ENCODE assay signal across 14 cellular contexts in genomic region chr3:117263735-117264134, GRCh38.
DNase-seq lines count a peak whose midpoint lies in the region; ATAC-seq and TF ChIP-seq lines count a peak whose summit lies in the region.
"Had no signal": no experiment of that assay in that cellular context is flagged by ENCODE, and none has a peak within 500 bp of the region (broad histone marks: within the 10 kb centered on the region; RNA-seq: fewer than 3 reads in every experiment).

No MANE protein-coding gene starts in this region.

- peaks cover 2% of the 10 kb centered on the region for H3K27me3 Mint-ChIP-seq in glutamatergic neuron (ENCODE audit: unreplicated experiment)

- TF ChIP-seq POLR2A in gastrocnemius medialis (IDR thresholded peaks at IDR 0.05): no peak

- H3K36me3 ChIP-seq in BLaER1 treated with 17β-estradiol and CSF1 and Interleukin-3, amounts not matched to agents 10 nM and 100 nM: no peaks in the 10 kb centered on the region
- H3K36me3 ChIP-seq in gastrocnemius medialis: no peaks in the 10 kb centered on the region
- no peaks in the 10 kb centered on the region for H3K36me3 ChIP-seq in H7 (replicated peaks; ENCODE audit: control insufficient read depth, insufficient read depth, low read length)
- no peaks in the 10 kb centered on the region for H3K36me3 ChIP-seq in tibial artery

- in situ Hi-C loops in ACHN (cut with HindIII; ENCODE audit: low pct_ligation_motif_present, low pct_unique_long_range_greater_than_20kb, low sequenced_read_pairs): no loop called here
- in situ Hi-C loops in gastrocnemius medialis (cut with MboI; ENCODE audit: low sequenced_read_pairs in 4 of 4): no loop called here

- H3K4me1 Mint-ChIP-seq in glutamatergic neuron (ENCODE audit: low read depth, unreplicated experiment): peaks cover 27% of the 10 kb centered on the region

- H3K36me3 Mint-ChIP-seq in glutamatergic neuron (ENCODE audit: unreplicated experiment): no peaks in the 10 kb centered on the region

- TF ChIP-seq CTCF in VCaP (conservative IDR thresholded peaks at IDR 0.05): no peak
- TF ChIP-seq CTCF in glutamatergic neuron (IDR thresholded peaks at IDR 0.05; ENCODE audit: partially characterized antibody, unreplicated experiment): no peak
- no peak for TF ChIP-seq CTCF in gastrocnemius medialis (IDR thresholded peaks at IDR 0.05 in 4 of 5, conservative IDR thresholded peaks at IDR 0.05 in 1 of 5)
- TF ChIP-seq CTCF in tibial artery (IDR thresholded peaks at IDR 0.05): no peak

- peak; percentile 18 for DNase-seq in DMS53 treated with DMSO at 0.1 percent for 48 hours (lab: John Stamatoyannopoulos, UW; ENCODE audit: unreplicated experiment)
- no peak for DNase-seq in glutamatergic neuron
- DNase-seq in ACHN: no peak
- no peak for DNase-seq in gastrocnemius medialis
- DNase-seq in H7: no peak
- DNase-seq in tibial artery: no peak
- DNase-seq: Calu3, DMS153, GF-D8 had no signal

- H3K4me2 ChIP-seq in BLaER1 treated with 17β-estradiol and CSF1 and Interleukin-3, amounts not matched to agents 10 nM and 100 nM: peak overlapping the region in 3 of 11 experiments; percentile 31 to 55 (median 39); a peak in 3 of 22 replicates

- peak overlapping the region in 8 of 11 experiments; percentile 15 to 73 (median 64); a peak in 14 of 22 replicates for H3K27ac ChIP-seq in BLaER1 treated with 17β-estradiol and CSF1 and Interleukin-3, amounts not matched to agents 10 nM and 100 nM
- H3K27ac ChIP-seq in VCaP (peak overlapping the region; percentile 69), gastrocnemius medialis (no peak overlapping the region), tibial artery (no peak overlapping the region)
- H3K27ac ChIP-seq: HL-60 had no signal

- ATAC-seq in gastrocnemius medialis: no peak
- ATAC-seq: HCT116, K562 had no signal

- H3K9me3 Mint-ChIP-seq in glutamatergic neuron (ENCODE audit: unreplicated experiment): no peaks in the 10 kb centered on the region

- H4K20me1 ChIP-seq in BLaER1 treated with 17β-estradiol and CSF1 and Interleukin-3, amounts not matched to agents 10 nM and 100 nM: no peaks in the 10 kb centered on the region

- intact Hi-C loops in gastrocnemius medialis (cut with DNase I; ENCODE audit: low total_unique reads) (no loop called here), tibial artery (cut with DNase I; ENCODE audit: low total_unique reads) (no loop called here)

- no peak overlapping the region for H3K4me3 Mint-ChIP-seq in glutamatergic neuron (ENCODE audit: unreplicated experiment)

- H3K9ac ChIP-seq in BLaER1 treated with 17β-estradiol and CSF1 and Interleukin-3, amounts not matched to agents 10 nM and 100 nM: no peak overlapping the region

- no peak overlapping the region for H3K4me3 ChIP-seq in BLaER1 treated with 17β-estradiol and CSF1 and Interleukin-3, amounts not matched to agents 10 nM and 100 nM
- H3K4me3 ChIP-seq in gastrocnemius medialis: no peak overlapping the region
- no peak overlapping the region for H3K4me3 ChIP-seq in H7 (ENCODE audit: insufficient read depth, low read depth, low read length)
- no peak overlapping the region for H3K4me3 ChIP-seq in tibial artery
- H3K4me3 ChIP-seq: K562 had no signal

- peaks cover 9 to 30% (median 20%) of the 10 kb centered on the region in 10 experiments; a peak in 19 of 20 replicates for H3K4me1 ChIP-seq in BLaER1 treated with 17β-estradiol and CSF1 and Interleukin-3, amounts not matched to agents 10 nM and 100 nM
- H3K4me1 ChIP-seq in gastrocnemius medialis (no peaks in the 10 kb centered on the region), tibial artery (no peaks in the 10 kb centered on the region)

- H3K27me3 ChIP-seq in BLaER1 treated with 17β-estradiol and CSF1 and Interleukin-3, amounts not matched to agents 10 nM and 100 nM: no peaks in the 10 kb centered on the region
- H3K27me3 ChIP-seq in gastrocnemius medialis: no peaks in the 10 kb centered on the region
- H3K27me3 ChIP-seq in H7 (ENCODE audit: control insufficient read depth, insufficient read depth, low read length): no peaks in the 10 kb centered on the region
- H3K27me3 ChIP-seq in tibial artery: no peaks in the 10 kb centered on the region

- H3K27ac Mint-ChIP-seq in glutamatergic neuron (ENCODE audit: unreplicated experiment): peak overlapping the region; percentile 94

- H3K9me3 ChIP-seq in BLaER1 treated with 17β-estradiol and CSF1 and Interleukin-3, amounts not matched to agents 10 nM and 100 nM (replicated peaks in 1 of 11): no peaks in the 10 kb centered on the region
- no peaks in the 10 kb centered on the region for H3K9me3 ChIP-seq in gastrocnemius medialis
- H3K9me3 ChIP-seq in tibial artery: no peaks in the 10 kb centered on the region

Comparison
In these comparisons a context has a peak if more than half of its experiments do, and no peak if none do; other contexts are left out.
1. H3K27ac ChIP-seq: peak in BLaER1 treated with 17β-estradiol and CSF1 and Interleukin-3, amounts not matched to agents 10 nM and 100 nM (8 of 11) and VCaP (single experiment); none in gastrocnemius medialis (0 of 4) and tibial artery (0 of 2).